8 cellular contexts compared by ENCODE assay signal in genomic region chr4:3291969-3292570, GRCh38. TPM values are rescaled to one million over a fixed set of nuclear protein-coding genes. Genes with fewer than 3 reads are reported as not detected.
A peak's percentile ranks its signal among the peaks of the same experiment; 100 is the strongest.
DNase-seq lines count a peak whose midpoint lies in the region; ATAC-seq and TF ChIP-seq lines count a peak whose summit lies in the region.

No MANE protein-coding gene starts in this region.

- H2BK20ac ChIP-seq in H9 (ENCODE audit: low read depth, low read length, poor library complexity, severe bottlenecking) = no peak overlapping the region

- no peak overlapping the region for H3K9ac ChIP-seq in H9 (ENCODE audit: extremely low read depth, insufficient read length, low read length)

- no peak overlapping the region for H3T11ph ChIP-seq in H9 (ENCODE audit: low read length)

- no peak overlapping the region for H4K8ac ChIP-seq in H9 (replicated peaks; ENCODE audit: insufficient read length, low read depth, low read length)

- no peak for TF ChIP-seq CTCF in H9 (conservative IDR thresholded peaks at IDR 0.05)

- H4K5ac ChIP-seq in H9 (ENCODE audit: insufficient read length, low read depth, low read length) = no peak overlapping the region

- H3K4me1 Mint-ChIP-seq in H9 = peaks cover 26 to 35% of the 10 kb centered on the region in 2 experiments
- H3K4me1 Mint-ChIP-seq in activated T-helper 17 cell treated with anti-CD3 and anti-CD28 coated beads, Interleukin-2, amount 50 U/mL, for 72 hours = peaks cover 6% of the 10 kb centered on the region

- no peak overlapping the region for H2BK5ac ChIP-seq in H9 (ENCODE audit: insufficient read length, low read length)

- H3K36me3 Mint-ChIP-seq in H9 (ENCODE audit: insufficient read depth in 1 of 3, low read depth in 3 of 3) = no peaks in the 10 kb centered on the region; a peak in 1 of 7 replicates
- H3K36me3 Mint-ChIP-seq in activated T-helper 17 cell treated with anti-CD3 and anti-CD28 coated beads, Interleukin-2, amount 50 U/mL, for 72 hours (ENCODE audit: low read depth) = no peaks in the 10 kb centered on the region

- no peaks in the 10 kb centered on the region for H4K20me1 ChIP-seq in H9 (ENCODE audit: control insufficient read depth, insufficient read depth, insufficient read length)

- no peaks in the 10 kb centered on the region for H3K79me2 ChIP-seq in H9 (ENCODE audit: insufficient read depth, low read length)

- no peak overlapping the region for H3K27ac Mint-ChIP-seq in H9
- peak overlapping the region; percentile 81 for H3K27ac Mint-ChIP-seq in activated T-helper 17 cell treated with anti-CD3 and anti-CD28 coated beads, Interleukin-2, amount 50 U/mL, for 72 hours

- no peak overlapping the region for H4K91ac ChIP-seq in H9 (ENCODE audit: insufficient read length, low read depth, low read length)

- no peak overlapping the region for H3K23ac ChIP-seq in H9 (ENCODE audit: insufficient read length, low read depth, low read length)

- no peak overlapping the region for H2AK5ac ChIP-seq in H9 (ENCODE audit: insufficient read length, low read length)

- DNase-seq in NCI-H1417 (lab: John Stamatoyannopoulos, UW) (peak in 2 of 3 experiments; percentile 63 to 80), NCI-H1417 treated with DMSO at 0.1 percent for 48 hours (lab: John Stamatoyannopoulos, UW) (no peak), H9 (peak; percentile 53), MG63 (peak; percentile 69), germinal center (ENCODE audit: low spot score) (peak; percentile 36), NCI-H510A treated with DMSO at 0.1 percent for 48 hours (lab: John Stamatoyannopoulos, UW) (no peak)

- H3K23me2 ChIP-seq in H9 (ENCODE audit: insufficient read length, low read depth, low read length, poor library complexity, severe bottlenecking) = peaks cover 16% of the 10 kb centered on the region

- WGBS in H9 (ENCODE audit: extremely low coverage, insufficient read length, low lambda C conversion rate) = no CpG with 5 or more reads among the region's 60 CpGs

- H3K18ac ChIP-seq in H9 (ENCODE audit: insufficient read length, low read depth, low read length) = no peak overlapping the region

- H3K4me3 Mint-ChIP-seq in H9 = peak overlapping the region; percentile 79 to 88
- peak overlapping the region; percentile 88 for H3K4me3 Mint-ChIP-seq in activated T-helper 17 cell treated with anti-CD3 and anti-CD28 coated beads, Interleukin-2, amount 50 U/mL, for 72 hours

- H2BK12ac ChIP-seq in H9 (ENCODE audit: insufficient read length, low read depth, low read length) = no peak overlapping the region

- peak; percentile 52 for ATAC-seq in activated T-helper 17 cell treated with anti-CD3 and anti-CD28 coated beads, Interleukin-2, amount 50 U/mL, for 72 hours (replicated peaks)

- no peak overlapping the region for H3K14ac ChIP-seq in H9 (ENCODE audit: insufficient read depth, low read length)

- no peak overlapping the region for H3K56ac ChIP-seq in H9 (ENCODE audit: insufficient read length, low read depth, low read length)

- H2BK15ac ChIP-seq in H9 (ENCODE audit: low read depth, low read length) = no peak overlapping the region

- no peaks in the 10 kb centered on the region for H3K4me1 ChIP-seq in H9 (ENCODE audit: insufficient read depth, low read length)
- peaks cover 28% of the 10 kb centered on the region for H3K4me1 ChIP-seq in neuron (ENCODE audit: insufficient read depth, low read length)

- no peak overlapping the region for H2BK120ac ChIP-seq in H9 (ENCODE audit: low read depth, low read length, poor library complexity, severe bottlenecking)

- H3K36me3 ChIP-seq in MG63 (no peaks in the 10 kb centered on the region), neuron (ENCODE audit: insufficient read depth, low read length) (no peaks in the 10 kb centered on the region)

- no peaks in the 10 kb centered on the region for H3K9me3 ChIP-seq in H9 (ENCODE audit: control insufficient read depth, low read depth, low read length)
- H3K9me3 ChIP-seq in MG63 = no peaks in the 10 kb centered on the region
- H3K9me3 ChIP-seq in neuron (ENCODE audit: low read length) = peaks cover 3% of the 10 kb centered on the region

- H3K27ac ChIP-seq in H9 (ENCODE audit: insufficient read length, low read depth, low read length) = no peak overlapping the region

- peak overlapping the region; percentile 71 for H3K4me2 ChIP-seq in H9 (ENCODE audit: insufficient read depth, insufficient read length, low read length)

- no peak overlapping the region for H3K4ac ChIP-seq in H9 (ENCODE audit: low read depth, low read length)

- no peaks in the 10 kb centered on the region for H3K79me1 ChIP-seq in H9 (ENCODE audit: insufficient read depth, low read depth, low read length, poor library complexity, severe bottlenecking)

- H3K9me3 Mint-ChIP-seq in H9 = no peaks in the 10 kb centered on the region
- H3K9me3 Mint-ChIP-seq in activated T-helper 17 cell treated with anti-CD3 and anti-CD28 coated beads, Interleukin-2, amount 50 U/mL, for 72 hours = no peaks in the 10 kb centered on the region

- peaks cover 25% of the 10 kb centered on the region for H3K27me3 Mint-ChIP-seq in H9 (ENCODE audit: low read depth)
- H3K27me3 Mint-ChIP-seq in activated T-helper 17 cell treated with anti-CD3 and anti-CD28 coated beads, Interleukin-2, amount 50 U/mL, for 72 hours = peaks cover 9% of the 10 kb centered on the region

- no peak overlapping the region for H2AFZ ChIP-seq in H9 (ENCODE audit: low read length)
- H2AFZ ChIP-seq in neuron (ENCODE audit: low read depth, low read length) = peak overlapping the region; percentile 76

- peak overlapping the region; percentile 67 for H3K4me3 ChIP-seq in MG63
- H3K4me3 ChIP-seq in neuron (ENCODE audit: low read length) = peak overlapping the region; percentile 92

- no peaks in the 10 kb centered on the region; the same call in 1 of the 2 replicates for H3K27me3 ChIP-seq in H9 (ENCODE audit: insufficient read depth, low read length)
- no peaks in the 10 kb centered on the region for H3K27me3 ChIP-seq in MG63
- no peaks in the 10 kb centered on the region for H3K27me3 ChIP-seq in neuron (ENCODE audit: insufficient read depth, low read length)

RNA-seq across cellular contexts. Expression of gene RGS12, which starts 0.8 kb away (rescaled TPM):
- total RNA-seq in H9 (2021) = 14.0 and 16.9 TPM in 2 replicates
- total RNA-seq in MG63 (2014; rRNA removed; shearing (Covaris generic); ENCODE audit: low replicate concordance) = 9.8 and 21.4 TPM in 2 replicates
- total RNA-seq in activated T-helper 17 cell treated with anti-CD3 and anti-CD28 coated beads, Interleukin-2, amount 50 U/mL, for 72 hours = 10 to 100 TPM in 1 of 2 donors, 1 to 10 TPM in 1; 9.2 to 10.6 TPM

RNA-seq across cellular contexts. Expression of gene MSANTD1, which starts 43.1 kb away (rescaled TPM):
- total RNA-seq in H9 (2021) = 0.83 and 0.86 TPM in 2 replicates
- total RNA-seq in MG63 (2014; rRNA removed; shearing (Covaris generic); ENCODE audit: low replicate concordance) = 0.57 TPM in 1 of 2 replicates, not detected in the other
- total RNA-seq in activated T-helper 17 cell treated with anti-CD3 and anti-CD28 coated beads, Interleukin-2, amount 50 U/mL, for 72 hours = 1 to 10 TPM; 1.1 to 1.2 TPM

Comparison
In these comparisons a context has a peak if more than half of its experiments do, and no peak if none do; other contexts are left out.
1. DNase-seq: peak in NCI-H1417 (2 of 3), H9 (single experiment), MG63 (single experiment) and germinal center (single experiment); none in NCI-H1417 treated with DMSO at 0.1 percent for 48 hours (single experiment) and NCI-H510A treated with DMSO at 0.1 percent for 48 hours (single experiment).